18 cellular contexts compared by ENCODE assay signal in the genomic region with DNA sequence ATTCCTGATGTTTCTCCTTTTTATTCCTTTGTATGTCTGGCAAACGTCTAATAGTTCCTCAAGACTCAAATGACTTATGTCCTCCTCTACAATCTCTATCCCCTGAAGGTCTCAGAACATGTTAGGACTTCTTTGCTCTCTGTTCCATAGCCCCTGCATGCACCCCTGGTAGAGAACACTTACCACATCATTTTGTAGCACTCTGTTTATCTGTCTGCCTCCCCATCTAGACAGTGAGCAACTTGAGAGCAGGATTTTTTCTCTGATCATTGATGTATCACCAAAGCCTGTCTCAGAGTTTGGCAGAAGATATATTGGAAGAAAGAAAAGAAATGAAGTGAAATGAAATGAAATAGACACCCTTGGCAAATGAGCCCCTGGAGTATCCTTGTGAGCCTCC.
DNase-seq lines count a peak whose midpoint lies in the region; TF ChIP-seq lines count a peak whose summit lies in the region.
"Had no signal": no experiment of that assay in that cellular context is flagged by ENCODE, and none has a peak within 500 bp of the region (broad histone marks: within the 10 kb centered on the region; RNA-seq: fewer than 3 reads in every experiment).

No MANE protein-coding gene starts in this region.

- no peak overlapping the region for H3K4ac ChIP-seq in trophoblast cell (ENCODE audit: low read depth, low read length)

- no peak overlapping the region for H2BK12ac ChIP-seq in trophoblast cell (ENCODE audit: low read length)

- H2AK5ac ChIP-seq in trophoblast cell (ENCODE audit: low read length) = no peak overlapping the region

- peak overlapping the region; percentile 8 for H4K91ac ChIP-seq in trophoblast cell (ENCODE audit: low read depth, low read length)

- no peaks in the 10 kb centered on the region for H3K27me3 ChIP-seq in trophoblast cell (ENCODE audit: insufficient read depth, low read length)
- H3K27me3 ChIP-seq: BE2C had no signal

- no peak overlapping the region for H4K12ac ChIP-seq in trophoblast cell (ENCODE audit: low read depth, low read length)

- peak; percentile 57 for DNase-seq in islet precursor cell
- no peak for DNase-seq in mesothelial cell of epicardium (ENCODE audit: low spot score in 2 of 2, unreplicated experiment in 2 of 2)
- DNase-seq in trophoblast cell = no peak
- DNase-seq in DMS153 (lab: John Stamatoyannopoulos, UW) = no peak
- DNase-seq in ecto neural progenitor cell (ENCODE audit: low spot score) = no peak
- DNase-seq in retina = no peak
- DNase-seq in effector CD8-positive, alpha-beta T cell (lab: John Stamatoyannopoulos, UW) = no peak
- DNase-seq: ACHN; C1 segment of cervical spinal cord; CD4-positive, CD25-positive, alpha-beta regulatory T cell; CD8-positive, alpha-beta memory T cell; COR-L47; DMS 273 treated with DMSO at 0.1 percent for 48 hours; DMS79; GDM1; GM23248 had no signal

- no peak overlapping the region for H3K9ac ChIP-seq in trophoblast cell (ENCODE audit: low read length)
- H3K9ac ChIP-seq: GM23248 had no signal

- H3K79me2 ChIP-seq in trophoblast cell (ENCODE audit: control insufficient read depth, insufficient read depth, low read length, poor library complexity) = no peaks in the 10 kb centered on the region

- no peaks in the 10 kb centered on the region for H3K9me3 ChIP-seq in trophoblast cell (ENCODE audit: insufficient read depth, low read depth, low read length)
- H3K9me3 ChIP-seq: BE2C had no signal

- H3K36me3 Mint-ChIP-seq in mesothelial cell of epicardium = no peaks in the 10 kb centered on the region
- H3K36me3 Mint-ChIP-seq: CD4-positive, CD25-positive, alpha-beta regulatory T cell; CD8-positive, alpha-beta memory T cell had no signal

- H3K4me1 ChIP-seq in trophoblast cell (ENCODE audit: control insufficient read depth in 1 of 2, insufficient read depth in 2 of 2, low read length in 2 of 2) = peaks cover 2 to 4% of the 10 kb centered on the region in 2 experiments
- H3K4me1 ChIP-seq: BE2C, HAP-1 had no signal

- H2BK5ac ChIP-seq in trophoblast cell (ENCODE audit: low read depth, low read length, poor library complexity) = peak overlapping the region; percentile 32

- H3K79me1 ChIP-seq in trophoblast cell (ENCODE audit: low read length) = peaks cover 5% of the 10 kb centered on the region

- no peak overlapping the region for H2AFZ ChIP-seq in trophoblast cell (ENCODE audit: insufficient read depth, low read length, poor library complexity)
- H2AFZ ChIP-seq: GM23248 had no signal

- H3K27me3 Mint-ChIP-seq in mesothelial cell of epicardium (ENCODE audit: low read depth) = no peaks in the 10 kb centered on the region
- H3K27me3 Mint-ChIP-seq: CD4-positive, CD25-positive, alpha-beta regulatory T cell; CD8-positive, alpha-beta memory T cell had no signal

- H3K36me3 ChIP-seq in trophoblast cell (ENCODE audit: control insufficient read depth in 1 of 2, insufficient read depth in 2 of 2, low read length in 2 of 2) = no peaks in the 10 kb centered on the region
- H3K36me3 ChIP-seq: BE2C, HAP-1 had no signal

- no peak overlapping the region for H3K23ac ChIP-seq in trophoblast cell (ENCODE audit: low read length)

- H3K14ac ChIP-seq in trophoblast cell (ENCODE audit: low read length) = no peak overlapping the region

- WGBS in trophoblast cell (ENCODE audit: extremely low coverage, insufficient coverage, insufficient read length) = no CpG with 5 or more reads among the region's 1 CpG

- no peak overlapping the region for H2BK120ac ChIP-seq in trophoblast cell (ENCODE audit: insufficient read depth, low read length, poor library complexity)

- no peak overlapping the region for H3K4me3 Mint-ChIP-seq in mesothelial cell of epicardium
- H3K4me3 Mint-ChIP-seq: CD4-positive, CD25-positive, alpha-beta regulatory T cell; CD8-positive, alpha-beta memory T cell had no signal

- no peak overlapping the region for H3K4me3 ChIP-seq in trophoblast cell (ENCODE audit: low read depth, low read length)
- H3K4me3 ChIP-seq: GM23248, HAP-1 had no signal

- H3K4me1 Mint-ChIP-seq in mesothelial cell of epicardium = peaks cover 41% of the 10 kb centered on the region
- H3K4me1 Mint-ChIP-seq: CD4-positive, CD25-positive, alpha-beta regulatory T cell; CD8-positive, alpha-beta memory T cell had no signal

- H3K18ac ChIP-seq in trophoblast cell (ENCODE audit: low read length) = no peak overlapping the region

- peak overlapping the region; percentile 2 for H3K4me2 ChIP-seq in trophoblast cell (ENCODE audit: low read length)

- no peak for TF ChIP-seq CTCF in mesothelial cell of epicardium (IDR thresholded peaks at IDR 0.05; ENCODE audit: unreplicated experiment)

- peak overlapping the region; percentile 83 for H3K27ac ChIP-seq in trophoblast cell (ENCODE audit: low read depth, low read length)
- H3K27ac ChIP-seq: GM23248 had no signal

- peak overlapping the region; percentile 17 for H3K27ac Mint-ChIP-seq in mesothelial cell of epicardium
- H3K27ac Mint-ChIP-seq: CD4-positive, CD25-positive, alpha-beta regulatory T cell; CD8-positive, alpha-beta memory T cell had no signal

- no peaks in the 10 kb centered on the region for H3K9me3 Mint-ChIP-seq in mesothelial cell of epicardium

- no peak overlapping the region for H4K8ac ChIP-seq in trophoblast cell (ENCODE audit: low read depth, low read length)
